In the genomic region with DNA sequence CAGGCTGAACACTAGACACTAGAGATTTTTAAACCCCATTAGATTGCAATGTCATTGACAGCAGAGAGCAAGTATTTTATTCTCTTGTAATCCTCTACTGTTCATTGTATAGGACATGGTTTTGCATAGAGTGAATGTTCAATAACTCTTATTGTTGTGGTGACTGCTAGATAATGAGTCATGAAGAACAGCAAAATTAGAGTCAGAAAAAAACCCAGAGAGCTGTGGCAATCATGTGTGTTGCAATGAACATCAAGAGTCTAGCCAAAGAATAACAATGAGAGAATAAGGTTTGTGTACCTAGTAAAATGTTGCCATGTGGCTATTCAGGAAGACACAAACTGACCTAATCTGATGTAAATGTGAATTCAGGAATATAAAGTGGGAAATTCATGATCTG, we compare ENCODE assay signal across 15 cellular contexts.
A peak's percentile ranks its signal among the peaks of the same experiment; 100 is the strongest.
DNase-seq lines count a peak whose midpoint lies in the region; ATAC-seq and TF ChIP-seq lines count a peak whose summit lies in the region.
"Had no signal": no experiment of that assay in that cellular context is flagged by ENCODE, and none has a peak within 500 bp of the region (broad histone marks: within the 10 kb centered on the region; RNA-seq: fewer than 3 reads in every experiment).

No MANE protein-coding gene starts in this region.

- H3K9me3 ChIP-seq in neural cell (ENCODE audit: low read length) (no peaks in the 10 kb centered on the region), lower lobe of right lung (no peaks in the 10 kb centered on the region), endodermal cell (ENCODE audit: control insufficient read depth, low read length) (no peaks in the 10 kb centered on the region)
- H3K9me3 ChIP-seq in CD8-positive, alpha-beta memory T cell (ENCODE audit: low read length): no peaks in the 10 kb centered on the region
- H3K9me3 ChIP-seq: BE2C had no signal

- H3F3A ChIP-seq in neural cell (ENCODE audit: insufficient read depth, low read length, poor library complexity, severe bottlenecking): no peaks in the 10 kb centered on the region

- no peaks in the 10 kb centered on the region for H3K4me1 Mint-ChIP-seq in CD8-positive, alpha-beta memory T cell
- H3K4me1 Mint-ChIP-seq in endodermal cell: no peaks in the 10 kb centered on the region
- H3K4me1 Mint-ChIP-seq: stimulated activated naive B cell treated with anti-CD40 and anti-IgM and Interleukin-4, amounts not matched to agents 10 μg/mL and 1 μg/mL and 100 μg/mL, for 72 hours had no signal

- H3K36me3 ChIP-seq in neural cell (ENCODE audit: insufficient read depth, low read length) (no peaks in the 10 kb centered on the region), lower lobe of right lung (no peaks in the 10 kb centered on the region), endodermal cell (ENCODE audit: control insufficient read depth, insufficient read depth, low read length) (no peaks in the 10 kb centered on the region)
- H3K36me3 ChIP-seq in CD8-positive, alpha-beta memory T cell (ENCODE audit: insufficient read depth, low read length): no peaks in the 10 kb centered on the region
- H3K36me3 ChIP-seq: BE2C had no signal

- TF ChIP-seq RAD21 in neural cell (conservative IDR thresholded peaks at IDR 0.05): no peak

- POLR2A ChIA-PET in CD8-positive, alpha-beta memory T cell (lab: Charles Lee): no interaction called here

- H3K4me1 ChIP-seq in lower lobe of right lung (no peaks in the 10 kb centered on the region), endodermal cell (ENCODE audit: control insufficient read depth, insufficient read depth, low read length) (no peaks in the 10 kb centered on the region)
- no peaks in the 10 kb centered on the region for H3K4me1 ChIP-seq in CD8-positive, alpha-beta memory T cell (ENCODE audit: insufficient read depth, low read length)
- H3K4me1 ChIP-seq: BE2C had no signal

- H3K4me3 Mint-ChIP-seq in CD8-positive, alpha-beta memory T cell: no peak overlapping the region
- no peak overlapping the region for H3K4me3 Mint-ChIP-seq in endodermal cell
- H3K4me3 Mint-ChIP-seq: stimulated activated naive B cell treated with anti-CD40 and anti-IgM and Interleukin-4, amounts not matched to agents 10 μg/mL and 1 μg/mL and 100 μg/mL, for 72 hours had no signal

- H3K27me3 ChIP-seq in neural cell (ENCODE audit: insufficient read depth, low read depth, low read length): no peaks in the 10 kb centered on the region
- H3K27me3 ChIP-seq in lower lobe of right lung (ENCODE audit: low read depth): no peaks in the 10 kb centered on the region
- H3K27me3 ChIP-seq in CD8-positive, alpha-beta memory T cell (ENCODE audit: insufficient read depth, low read length, poor library complexity, severe bottlenecking): no peaks in the 10 kb centered on the region
- H3K27me3 ChIP-seq in endodermal cell (ENCODE audit: control insufficient read depth, insufficient read depth, low read length, poor library complexity, severe bottlenecking): no peaks in the 10 kb centered on the region
- H3K27me3 ChIP-seq: BE2C had no signal

- H3K36me3 Mint-ChIP-seq in CD8-positive, alpha-beta memory T cell: no peaks in the 10 kb centered on the region
- no peaks in the 10 kb centered on the region for H3K36me3 Mint-ChIP-seq in endodermal cell (ENCODE audit: low read depth)
- H3K36me3 Mint-ChIP-seq: stimulated activated naive B cell treated with anti-CD40 and anti-IgM and Interleukin-4, amounts not matched to agents 10 μg/mL and 1 μg/mL and 100 μg/mL, for 72 hours had no signal

- TF ChIP-seq CTCF in choroid plexus epithelial cell (conservative IDR thresholded peaks at IDR 0.05; ENCODE audit: low read depth, low read length): no peak
- no peak for TF ChIP-seq CTCF in neural cell (IDR thresholded peaks at IDR 0.05; ENCODE audit: poor library complexity, severe bottlenecking)
- no peak for TF ChIP-seq CTCF in lower lobe of right lung (IDR thresholded peaks at IDR 0.05)
- no peak for TF ChIP-seq CTCF in endodermal cell (conservative IDR thresholded peaks at IDR 0.05)

- intact Hi-C loops in lower lobe of right lung (cut with DNase I): no loop called here

- H3K9me2 ChIP-seq in neural cell (ENCODE audit: insufficient read depth, low read length): no peaks in the 10 kb centered on the region

- no peak overlapping the region for H3K4me2 ChIP-seq in neural cell (ENCODE audit: low read length)

- no peak overlapping the region for H2AFZ ChIP-seq in neural cell (ENCODE audit: low read depth, low read length)

- H3K79me2 ChIP-seq in neural cell (replicated peaks; ENCODE audit: insufficient read depth, low read length): no peaks in the 10 kb centered on the region

- peaks cover under 1 to 30% (median 5%) of the 10 kb centered on the region in 5 donors for H3K9me3 Mint-ChIP-seq in CD8-positive, alpha-beta memory T cell
- H3K9me3 Mint-ChIP-seq in endodermal cell: no peaks in the 10 kb centered on the region

- no peaks in the 10 kb centered on the region for H3K27me3 Mint-ChIP-seq in CD8-positive, alpha-beta memory T cell
- no peaks in the 10 kb centered on the region for H3K27me3 Mint-ChIP-seq in endodermal cell (ENCODE audit: insufficient read depth)
- H3K27me3 Mint-ChIP-seq: stimulated activated naive B cell treated with anti-CD40 and anti-IgM and Interleukin-4, amounts not matched to agents 10 μg/mL and 1 μg/mL and 100 μg/mL, for 72 hours had no signal

- H3K27ac ChIP-seq in neural cell (ENCODE audit: low read length) (peak overlapping the region; percentile 21), lower lobe of right lung (no peak overlapping the region), endodermal cell (ENCODE audit: low read depth, low read length) (no peak overlapping the region)
- no peak overlapping the region for H3K27ac ChIP-seq in CD8-positive, alpha-beta memory T cell (ENCODE audit: low read depth, low read length)

- DNase-seq in H4 (ENCODE audit: low spot score) (peak; percentile 15), NOMO-1 treated with DMSO at 0.1 percent for 48 hours (lab: John Stamatoyannopoulos, UW; ENCODE audit: unreplicated experiment) (peak; percentile 83), choroid plexus epithelial cell (ENCODE audit: low read depth) (peak; percentile 1), lower lobe of right lung (no peak), SIG-M5 (lab: John Stamatoyannopoulos, UW) (no peak), endodermal cell (no peak)
- DNase-seq in CD8-positive, alpha-beta memory T cell: no peak
- DNase-seq: activated T-cell treated with anti-CD3 and anti-CD28 coated beads for 4 hours; BE2C; NCI-H2081; NK-92 treated with Interleukin-12 subunit alpha and Interleukin-12 subunit beta, amount 100 ng/mL, for 24 hours; stimulated activated CD4-positive, alpha-beta T cell treated with anti-CD3 and anti-CD28 coated beads, Interleukin-4, amount 100 ng/mL, for 4 hours; stimulated activated naive B cell treated with anti-CD40 and anti-IgM and Interleukin-4, amounts not matched to agents 10 μg/mL and 1 μg/mL and 100 μg/mL, for 72 hours had no signal

- H3K4me3 ChIP-seq in choroid plexus epithelial cell (ENCODE audit: low read depth, low read length) (no peak overlapping the region), neural cell (ENCODE audit: low read length) (no peak overlapping the region), lower lobe of right lung (no peak overlapping the region), endodermal cell (ENCODE audit: low read length) (no peak overlapping the region)
- no peak overlapping the region for H3K4me3 ChIP-seq in CD8-positive, alpha-beta memory T cell (ENCODE audit: low read length)

- TF ChIP-seq EP300 in neural cell (conservative IDR thresholded peaks at IDR 0.05; ENCODE audit: poor library complexity, severe bottlenecking): peak; percentile 19

- H3K27ac Mint-ChIP-seq in CD8-positive, alpha-beta memory T cell: no peak overlapping the region
- no peak overlapping the region for H3K27ac Mint-ChIP-seq in endodermal cell
- H3K27ac Mint-ChIP-seq: stimulated activated naive B cell treated with anti-CD40 and anti-IgM and Interleukin-4, amounts not matched to agents 10 μg/mL and 1 μg/mL and 100 μg/mL, for 72 hours had no signal

- H3K9ac ChIP-seq in neural cell (ENCODE audit: low read length) (no peak overlapping the region), endodermal cell (ENCODE audit: extremely low read depth, low read length, poor library complexity, severe bottlenecking) (no peak overlapping the region)

- CTCF ChIA-PET in CD8-positive, alpha-beta memory T cell (lab: Charles Lee): no interaction called here

- H4K20me1 ChIP-seq in neural cell (ENCODE audit: insufficient read depth): no peaks in the 10 kb centered on the region

- ATAC-seq in lower lobe of right lung: no peak
- ATAC-seq: activated CD4-positive, CD25-positive, alpha-beta regulatory T cell treated with anti-CD3 and anti-CD28 coated beads, Interleukin-2, amount 50 U/mL, for 24 hours; stimulated activated naive B cell treated with anti-CD40 and anti-IgM and Interleukin-4, amounts not matched to agents 10 μg/mL and 1 μg/mL and 100 μg/mL, for 72 hours had no signal

TF ChIP-seq in neural cell, 6 proteins besides CTCF, POLR2A, EP300 and RAD21 (continues in another document):
- TF ChIP-seq POLR2AphosphoS5 (IDR thresholded peaks at IDR 0.05) (no peak), MXI1 (conservative IDR thresholded peaks at IDR 0.05; ENCODE audit: poor library complexity, severe bottlenecking) (no peak), EZH2 (IDR thresholded peaks at IDR 0.05; ENCODE audit: borderline replicate concordance, insufficient read depth, low read length, poor library complexity, severe bottlenecking) (no peak)
- TF ChIP-seq, protein P1, sequence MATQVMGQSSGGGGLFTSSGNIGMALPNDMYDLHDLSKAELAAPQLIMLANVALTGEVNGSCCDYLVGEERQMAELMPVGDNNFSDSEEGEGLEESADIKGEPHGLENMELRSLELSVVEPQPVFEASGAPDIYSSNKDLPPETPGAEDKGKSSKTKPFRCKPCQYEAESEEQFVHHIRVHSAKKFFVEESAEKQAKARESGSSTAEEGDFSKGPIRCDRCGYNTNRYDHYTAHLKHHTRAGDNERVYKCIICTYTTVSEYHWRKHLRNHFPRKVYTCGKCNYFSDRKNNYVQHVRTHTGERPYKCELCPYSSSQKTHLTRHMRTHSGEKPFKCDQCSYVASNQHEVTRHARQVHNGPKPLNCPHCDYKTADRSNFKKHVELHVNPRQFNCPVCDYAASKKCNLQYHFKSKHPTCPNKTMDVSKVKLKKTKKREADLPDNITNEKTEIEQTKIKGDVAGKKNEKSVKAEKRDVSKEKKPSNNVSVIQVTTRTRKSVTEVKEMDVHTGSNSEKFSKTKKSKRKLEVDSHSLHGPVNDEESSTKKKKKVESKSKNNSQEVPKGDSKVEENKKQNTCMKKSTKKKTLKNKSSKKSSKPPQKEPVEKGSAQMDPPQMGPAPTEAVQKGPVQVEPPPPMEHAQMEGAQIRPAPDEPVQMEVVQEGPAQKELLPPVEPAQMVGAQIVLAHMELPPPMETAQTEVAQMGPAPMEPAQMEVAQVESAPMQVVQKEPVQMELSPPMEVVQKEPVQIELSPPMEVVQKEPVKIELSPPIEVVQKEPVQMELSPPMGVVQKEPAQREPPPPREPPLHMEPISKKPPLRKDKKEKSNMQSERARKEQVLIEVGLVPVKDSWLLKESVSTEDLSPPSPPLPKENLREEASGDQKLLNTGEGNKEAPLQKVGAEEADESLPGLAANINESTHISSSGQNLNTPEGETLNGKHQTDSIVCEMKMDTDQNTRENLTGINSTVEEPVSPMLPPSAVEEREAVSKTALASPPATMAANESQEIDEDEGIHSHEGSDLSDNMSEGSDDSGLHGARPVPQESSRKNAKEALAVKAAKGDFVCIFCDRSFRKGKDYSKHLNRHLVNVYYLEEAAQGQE (IDR thresholded peaks at IDR 0.05; ENCODE audit: borderline replicate concordance): no peak

Comparison
In these comparisons a context has a peak if more than half of its experiments do, and no peak if none do; other contexts are left out.
1. DNase-seq: peak in H4 (single experiment), NOMO-1 treated with DMSO at 0.1 percent for 48 hours (single experiment) and choroid plexus epithelial cell (single experiment); none in lower lobe of right lung (single experiment), SIG-M5 (single experiment), CD8-positive, alpha-beta memory T cell (0 of 5) and endodermal cell (single experiment).